Comparison of ENCODE assay signal across 8 cellular contexts in genomic region chr10:3067859-3068179, GRCh38.
DNase-seq lines count a peak whose midpoint lies in the region; ATAC-seq and TF ChIP-seq lines count a peak whose summit lies in the region.

No MANE protein-coding gene starts in this region.

- H3K27me3 ChIP-seq in OCI-LY1 (ENCODE audit: insufficient read depth, low read length): no peaks in the 10 kb centered on the region
- H3K27me3 ChIP-seq in endocrine pancreas (ENCODE audit: control insufficient read depth, insufficient read depth, low read length): no peaks in the 10 kb centered on the region
- peaks cover 82% of the 10 kb centered on the region for H3K27me3 ChIP-seq in neutrophil

- H3K9me3 ChIP-seq in OCI-LY1 (ENCODE audit: low read length) (no peaks in the 10 kb centered on the region), endocrine pancreas (ENCODE audit: control insufficient read depth, low read length) (no peaks in the 10 kb centered on the region), neutrophil (no peaks in the 10 kb centered on the region)

- H3K79me2 ChIP-seq in OCI-LY1 (ENCODE audit: insufficient read depth, low read length): peaks cover 46% of the 10 kb centered on the region

- H3K4me1 ChIP-seq in OCI-LY1 (ENCODE audit: insufficient read depth, low read length, severe bottlenecking) (peaks cover 25% of the 10 kb centered on the region), endocrine pancreas (ENCODE audit: control insufficient read depth, insufficient read depth, low read length) (no peaks in the 10 kb centered on the region), neutrophil (ENCODE audit: control insufficient read depth in 1 of 2, insufficient read depth in 1 of 2, low read depth in 1 of 2, low read length in 1 of 2) (peaks cover 11 to 20% of the 10 kb centered on the region in 2 experiments)

- H3K4me2 ChIP-seq in OCI-LY1 (ENCODE audit: low read length): peak overlapping the region; percentile 87

- peak overlapping the region; percentile 88 for H3K9ac ChIP-seq in OCI-LY1 (ENCODE audit: low read length)
- H3K9ac ChIP-seq in endocrine pancreas (ENCODE audit: control insufficient read depth, insufficient read depth, low read length): peak overlapping the region; percentile 69

- H4K20me1 ChIP-seq in OCI-LY1 (ENCODE audit: insufficient read depth, low read length): no peaks in the 10 kb centered on the region

- H3K36me3 ChIP-seq in OCI-LY1 (ENCODE audit: insufficient read depth, low read length): peaks cover 35% of the 10 kb centered on the region
- no peaks in the 10 kb centered on the region for H3K36me3 ChIP-seq in endocrine pancreas (ENCODE audit: control insufficient read depth, insufficient read depth, low read length)
- H3K36me3 ChIP-seq in neutrophil: no peaks in the 10 kb centered on the region

- H3K9me2 ChIP-seq in OCI-LY1 (ENCODE audit: low read depth, low read length): no peaks in the 10 kb centered on the region

- H2AFZ ChIP-seq in OCI-LY1 (ENCODE audit: low read length): no peak overlapping the region

- TF ChIP-seq CTCF in OCI-LY1 (IDR thresholded peaks at IDR 0.05; ENCODE audit: low read length) (no peak), neutrophil (IDR thresholded peaks at IDR 0.05) (no peak)

- ATAC-seq in GM21447 (IDR thresholded peaks at IDR 0.05; ENCODE audit: unreplicated experiment) (peak; percentile 9), HG03439 (IDR thresholded peaks at IDR 0.05; ENCODE audit: unreplicated experiment) (no peak)

- peak; percentile 58 for DNase-seq in D341Med (ENCODE audit: low spot score)
- no peak for DNase-seq in LoVo (ENCODE audit: low spot score)
- no peak for DNase-seq in NCI-H187 treated with DMSO at 0.1 percent for 48 hours (lab: John Stamatoyannopoulos, UW)

- H3K4me3 ChIP-seq in OCI-LY1 (ENCODE audit: low read depth, low read length, poor library complexity, severe bottlenecking) (peak overlapping the region; percentile 87), endocrine pancreas (ENCODE audit: control insufficient read depth, insufficient read depth, low read length) (no peak overlapping the region), neutrophil (ENCODE audit: low read depth in 1 of 2, low read length in 1 of 2) (peak overlapping the region; percentile 55 to 63)

- H3K27ac ChIP-seq in OCI-LY1 (ENCODE audit: low read depth, low read length, poor library complexity, severe bottlenecking) (peak overlapping the region; percentile 65), neutrophil (no peak overlapping the region)

- no peaks in the 10 kb centered on the region for H3F3A ChIP-seq in OCI-LY1 (ENCODE audit: insufficient read depth, low read length)
